ENCODE assay signal across 8 cellular contexts in genomic region chr11:18720811-18721575, GRCh38. TPM values are rescaled to one million over a fixed set of nuclear protein-coding genes. Genes with fewer than 3 reads are reported as not detected.
A peak's percentile ranks its signal among the peaks of the same experiment; 100 is the strongest.
DNase-seq lines count a peak whose midpoint lies in the region; ATAC-seq, FAIRE-seq and TF ChIP-seq lines count a peak whose summit lies in the region.

No MANE protein-coding gene starts in this region.

- peaks cover 0 to 8% (median 6%) of the 10 kb centered on the region in 4 experiments; a peak in 5 of 7 replicates for H3K4me1 ChIP-seq in H1 (replicated peaks in 1 of 4; ENCODE audit: control insufficient read depth in 3 of 4, insufficient read depth in 4 of 4, low read length in 3 of 4)

- no peak overlapping the region for H2BK5ac ChIP-seq in H1 (ENCODE audit: low read depth, low read length)

- WGBS in H1 (ENCODE audit: extremely low coverage in 1 of 2, insufficient coverage in 1 of 2, insufficient read length in 1 of 2, insufficient replicate concordance in 2 of 2, low coverage in 1 of 2, low lambda C conversion rate in 2 of 2, missing lambda C conversion rate in 1 of 2), 2 experiments: 9% methylated on average over 40 of the region's 42 CpGs; no CpG with 5 or more reads in 1 of the 2 experiments

- H3K4me2 ChIP-seq in H1 (ENCODE audit: insufficient read depth in 1 of 2, low read depth in 2 of 2, low read length in 2 of 2): peak overlapping the region; percentile 78 to 100

- H2BK120ac ChIP-seq in H1 (replicated peaks; ENCODE audit: low read depth, low read length): no peak overlapping the region

- no peaks in the 10 kb centered on the region for H3K79me1 ChIP-seq in H1 (ENCODE audit: low read depth, low read length)

- CTCF ChIA-PET in H1 (lab: Charles Lee; ENCODE audit: partially characterized antibody): interaction anchor here (0.7 to 11.9 kb wide), 18 partner anchors 10 to 139 kb away, joined by 3 to 225 read pairs (median 8); partner anchors contain the start of gene TMEM86A

- DNase-seq in GM12864 (ENCODE audit: low read depth): no peak
- DNase-seq in NCI-H2227 treated with DMSO at 0.1 percent for 48 hours (lab: John Stamatoyannopoulos, UW): peak; percentile 79
- DNase-seq in activated CD8-positive, alpha-beta memory T cell treated with anti-CD3 and anti-CD28 coated beads for 4 hours (ENCODE audit: low read depth in 2 of 2): peak; percentile 67 to 74
- peak; percentile 75 to 96 for DNase-seq in H1 (ENCODE audit: low read depth in 1 of 2, low spot score in 2 of 2)
- peak; percentile 94 for DNase-seq in mesenteric fat pad (ENCODE audit: low spot score)
- peak; percentile 71 for DNase-seq in stimulated activated CD8-positive, alpha-beta memory T cell treated with anti-CD3 and anti-CD28 coated beads, Interleukin-12 subunit alpha, Interleukin-12 subunit beta, amount 100 ng/mL, for 4 hours (ENCODE audit: low read depth)
- DNase-seq in glomerular visceral epithelial cell (ENCODE audit: extremely low spot score): no peak

- H3K23ac ChIP-seq in H1 (ENCODE audit: insufficient read length): no peak overlapping the region

- H3K27me3 ChIP-seq in H1 (replicated peaks in 1 of 4; ENCODE audit: control insufficient read depth in 3 of 4, extremely low read depth in 1 of 4, insufficient read depth in 3 of 4, low read length in 3 of 4): peaks cover 0 to 9% (median 3%) of the 10 kb centered on the region in 4 experiments; a peak in 2 of 7 replicates

- H3K9ac ChIP-seq in H1 (replicated peaks in 1 of 4; ENCODE audit: extremely low read depth in 1 of 4, low read depth in 3 of 4, low read length in 3 of 4): peak overlapping the region in 2 of 4 experiments; percentile 63 to 68; a peak in 5 of 7 replicates

- peak overlapping the region; percentile 79; the same call in 1 of the 2 replicates for H4K8ac ChIP-seq in H1 (ENCODE audit: extremely low read depth, insufficient read depth, low read length)

- H2AFZ ChIP-seq in H1 (ENCODE audit: low read length): peak overlapping the region; percentile 99

- no peaks in the 10 kb centered on the region for H4K20me1 ChIP-seq in H1 (replicated peaks in 1 of 2; ENCODE audit: control insufficient read depth in 1 of 2, insufficient read depth in 2 of 2, low read length in 2 of 2)

- H3K4ac ChIP-seq in H1 (replicated peaks; ENCODE audit: insufficient read length, low read depth, low read length): no peak overlapping the region

- TF ChIP-seq POLR2A in H1 (IDR thresholded peaks at IDR 0.05; ENCODE audit: control extremely low read depth in 1 of 2, low read depth in 2 of 2, low read length in 2 of 2): peak in 1 of 2 experiments; percentile 56; a peak in 1 of 3 replicates

- H3K9me3 ChIP-seq in H1 (ENCODE audit: insufficient read depth in 2 of 2, low read depth in 1 of 2, low read length in 1 of 2): no peaks in the 10 kb centered on the region

- H3K18ac ChIP-seq in H1 (ENCODE audit: extremely low read depth, low read length): 0 out of 2 replicates have a peak overlapping the region, but pooled peaks have one; percentile 38

- peak overlapping the region; percentile 61; the same call in 1 of the 2 replicates for H2BK15ac ChIP-seq in H1 (ENCODE audit: low read length)

- no peak for FAIRE-seq in H1 (lab: Jason Lieb, UNC)

- H3K27ac ChIP-seq in H1 (ENCODE audit: low read depth, low read length): no peak overlapping the region

- no peak for TF ChIP-seq EP300 in H1 (IDR thresholded peaks at IDR 0.05; ENCODE audit: borderline replicate concordance in 1 of 2, low read depth in 2 of 2, low read length in 2 of 2)

- no peak overlapping the region for H4K91ac ChIP-seq in H1 (replicated peaks; ENCODE audit: insufficient read length, low read length)

- H3K14ac ChIP-seq in H1 (ENCODE audit: insufficient read length): no peak overlapping the region

- no peaks in the 10 kb centered on the region for H3K36me3 ChIP-seq in H1 (ENCODE audit: control insufficient read depth in 2 of 4, insufficient read depth in 4 of 4, low read length in 3 of 4)

- peak; percentile 64 for ATAC-seq in HG02610 (IDR thresholded peaks at IDR 0.05; ENCODE audit: unreplicated experiment)

- H2BK20ac ChIP-seq in H1 (ENCODE audit: low read length): no peak overlapping the region

- TF ChIP-seq CTCF in GM12864 (IDR thresholded peaks at IDR 0.05; ENCODE audit: low read depth, low read length, missing control alignments) (no peak), H1 (IDR thresholded peaks at IDR 0.05; ENCODE audit: control extremely low read depth in 1 of 3, insufficient read depth in 1 of 3, low read depth in 1 of 3, low read length in 3 of 3) (no peak)

- H3K4me3 ChIP-seq in GM12864 (ENCODE audit: low read depth, low read length) (peak overlapping the region; percentile 53), H1 (ENCODE audit: extremely low read depth in 1 of 4, insufficient read depth in 2 of 4, low read depth in 3 of 4, low read length in 4 of 4) (peak overlapping the region; percentile 48 to 86 (median 80))

- H4K5ac ChIP-seq in H1 (ENCODE audit: insufficient read length, low read depth, low read length): no peak overlapping the region

- H2AK5ac ChIP-seq in H1 (ENCODE audit: low read depth, low read length): no peak overlapping the region

- TF ChIP-seq RAD21 in H1 (IDR thresholded peaks at IDR 0.05 in 1 of 2, conservative IDR thresholded peaks at IDR 0.05 in 1 of 2; ENCODE audit: low read depth in 2 of 2, low read length in 2 of 2): no peak

- H3K23me2 ChIP-seq in H1 (ENCODE audit: low read depth, low read length): peaks cover 13% of the 10 kb centered on the region

- H3K79me2 ChIP-seq in H1 (ENCODE audit: control insufficient read depth in 1 of 2, insufficient read depth in 2 of 2, low read length in 2 of 2): no peaks in the 10 kb centered on the region

- POLR2A ChIA-PET in H1 (lab: Charles Lee; ENCODE audit: partially characterized antibody): interaction anchor here (0.8 to 2.6 kb wide), 4 partner anchors 8 to 195 kb away, joined by 3 to 10 read pairs (median 3); partner anchors contain the start of gene TSG101

- no peak overlapping the region for H3K56ac ChIP-seq in H1 (replicated peaks; ENCODE audit: insufficient read length, low read depth, low read length)

- no peak overlapping the region for H2BK12ac ChIP-seq in H1 (ENCODE audit: low read depth, low read length)

TF ChIP-seq in H1, 55 proteins besides CTCF, POLR2A, EP300 and RAD21 (continues in another document):
- TF ChIP-seq PHF8 (conservative IDR thresholded peaks at IDR 0.05; ENCODE audit: low read depth, low read length): 0 out of 2 replicates have a peak, but pooled peaks have one; percentile 32
- TF ChIP-seq NANOG (IDR thresholded peaks at IDR 0.05; ENCODE audit: insufficient read depth, low read depth, low read length, poor library complexity, severe bottlenecking): no peak
- no peak for TF ChIP-seq TEAD4 (IDR thresholded peaks at IDR 0.05; ENCODE audit: low read depth, low read length)
- no peak for TF ChIP-seq KDM1A (IDR thresholded peaks at IDR 0.05; ENCODE audit: borderline replicate concordance, low read length)
- peak; percentile 53; the same call in 1 of the 2 replicates for TF ChIP-seq E2F6 (IDR thresholded peaks at IDR 0.05)
- no peak for TF ChIP-seq TCF12 (IDR thresholded peaks at IDR 0.05; ENCODE audit: low read depth, low read length)
- peak; percentile 68; the same call in 1 of the 2 replicates for TF ChIP-seq TAF1 (IDR thresholded peaks at IDR 0.05; ENCODE audit: low read depth, low read length)
- peak; percentile 34 for TF ChIP-seq TAF7 (optimal IDR thresholded peaks at IDR 0.05; ENCODE audit: borderline replicate concordance, low read depth, low read length)
- TF ChIP-seq, protein P1, sequence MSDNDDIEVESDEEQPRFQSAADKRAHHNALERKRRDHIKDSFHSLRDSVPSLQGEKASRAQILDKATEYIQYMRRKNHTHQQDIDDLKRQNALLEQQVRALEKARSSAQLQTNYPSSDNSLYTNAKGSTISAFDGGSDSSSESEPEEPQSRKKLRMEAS (IDR thresholded peaks at IDR 0.05): peak; percentile 73
- TF ChIP-seq RXRA (IDR thresholded peaks at IDR 0.05; ENCODE audit: insufficient read depth, low read depth, low read length): no peak
- no peak for TF ChIP-seq BRCA1 (IDR thresholded peaks at IDR 0.05; ENCODE audit: low read depth, low read length)
- TF ChIP-seq YY1 (IDR thresholded peaks at IDR 0.05; ENCODE audit: low read depth, low read length): 0 out of 2 replicates have a peak, but pooled peaks have one; percentile 16
- peak; percentile 32; the same call in 1 of the 2 replicates for TF ChIP-seq GTF2F1 (IDR thresholded peaks at IDR 0.05; ENCODE audit: borderline replicate concordance, low read depth, low read length)
- TF ChIP-seq SAP30 (IDR thresholded peaks at IDR 0.05; ENCODE audit: insufficient read depth, insufficient replicate concordance, low read length): peak; percentile 53
- TF ChIP-seq NRF1 (IDR thresholded peaks at IDR 0.05; ENCODE audit: low read depth, low read length): no peak

RNA-seq across cellular contexts. Expression of gene IGSF22, which starts 5.0 kb away (rescaled TPM):
- total RNA-seq in H1 (2021; fragmentation: NEBNext Ultra II Directional; extraction: Animal tissue kit (Norgen Biotek cat#: 25700)): not detected in 2 replicates
- polyA plus RNA-seq in H1 (2011; rRNA removed): 0.06 and 0.14 TPM in 2 replicates
- polyA plus RNA-seq in H1 (2011; cell fraction: cytosol; rRNA removed): 0.09 TPM
- polyA plus RNA-seq in H1 (2011; cell fraction: nucleus; rRNA removed): 0.24 TPM
- polyA plus RNA-seq in H1 (2012, experiment 1 of 2): 0.05 to 0.61 TPM (median 0.11 TPM) in 3 of 4 replicates, not detected in the other
- 0.34 TPM for polyA plus RNA-seq in H1 (2012, experiment 2 of 2)
- 0.04 TPM for polyA plus RNA-seq in H1 (2013, experiment 1 of 2)
- polyA plus RNA-seq in H1 (2013, experiment 2 of 2): 0.02 TPM
- polyA minus RNA-seq in H1 (2011; rRNA and poly(A)+ RNA removed): 0.03 and 0.07 TPM in 2 replicates
- polyA minus RNA-seq in H1 (2011; cell fraction: cytosol; rRNA and poly(A)+ RNA removed): not detected
- 1.1 TPM for polyA minus RNA-seq in H1 (2011; cell fraction: nucleus; rRNA and poly(A)+ RNA removed)
- total RNA-seq in mesenteric fat pad: 1.00 TPM

RNA-seq across cellular contexts. Expression of gene TMEM86A, which starts 22.4 kb away (rescaled TPM):
- 1.7 and 2.0 TPM in 2 replicates for total RNA-seq in H1 (2021; fragmentation: NEBNext Ultra II Directional; extraction: Animal tissue kit (Norgen Biotek cat#: 25700))
- polyA plus RNA-seq in H1 (2011; rRNA removed): 1.5 and 2.4 TPM in 2 replicates
- polyA plus RNA-seq in H1 (2011; cell fraction: cytosol; rRNA removed): 2.1 TPM
- 5.1 TPM for polyA plus RNA-seq in H1 (2011; cell fraction: nucleus; rRNA removed)
- polyA plus RNA-seq in H1 (2012, experiment 1 of 2): 1.4 to 2.6 TPM (median 1.7 TPM) in 4 replicates
- 1.8 TPM for polyA plus RNA-seq in H1 (2012, experiment 2 of 2)
- 1.4 TPM for polyA plus RNA-seq in H1 (2013, experiment 1 of 2)
- 1.6 TPM for polyA plus RNA-seq in H1 (2013, experiment 2 of 2)
- 1.8 and 4.3 TPM in 2 replicates for polyA minus RNA-seq in H1 (2011; rRNA and poly(A)+ RNA removed)
- 1.0 TPM for polyA minus RNA-seq in H1 (2011; cell fraction: cytosol; rRNA and poly(A)+ RNA removed)
- polyA minus RNA-seq in H1 (2011; cell fraction: nucleus; rRNA and poly(A)+ RNA removed): 7.3 TPM
- total RNA-seq in mesenteric fat pad: 6.1 TPM

Comparison
In these comparisons a context has a peak if more than half of its experiments do, and no peak if none do; other contexts are left out.
1. DNase-seq: peak in NCI-H2227 treated with DMSO at 0.1 percent for 48 hours (single experiment), activated CD8-positive, alpha-beta memory T cell treated with anti-CD3 and anti-CD28 coated beads for 4 hours (2 of 2), H1 (2 of 2), mesenteric fat pad (single experiment) and stimulated activated CD8-positive, alpha-beta memory T cell treated with anti-CD3 and anti-CD28 coated beads, Interleukin-12 subunit alpha, Interleukin-12 subunit beta, amount 100 ng/mL, for 4 hours (single experiment); none in GM12864 (single experiment) and glomerular visceral epithelial cell (single experiment).